ENCODE assay signal across 22 cellular contexts in genomic region chr5:142571351-142571750, GRCh38.
"Had no signal": no experiment of that assay in that cellular context is flagged by ENCODE, and none has a peak within 500 bp of the region (broad histone marks: within the 10 kb centered on the region; RNA-seq: fewer than 3 reads in every experiment).

No MANE protein-coding gene starts in this region.

- H3K36me3 ChIP-seq: cardiac muscle cell, right lobe of liver, stomach, suprapubic skin, tibial nerve, uterus had no signal

- H3K27me3 Mint-ChIP-seq: activated CD4-positive, alpha-beta T cell treated with anti-CD3 and anti-CD28 coated beads for 36 hours had no signal

- H3K9me3 Mint-ChIP-seq: activated B cell treated with CpG ODN at 0.5 μM for 24 hours; activated naive CD4-positive, alpha-beta T cell treated with anti-CD3 and anti-CD28 coated beads for 36 hours; activated naive CD8-positive, alpha-beta T cell treated with anti-CD3 and anti-CD28 coated beads, Interleukin-2, amount 50 U/mL, for 24 hours; stimulated activated effector memory CD8-positive, alpha-beta T cell treated with anti-CD3 and anti-CD28 coated beads, Interleukin-12 subunit alpha, Interleukin-12 subunit beta, amount 100 ng/mL, for 72 hours had no signal

- H3K4me3 ChIP-seq: cardiac muscle cell, mucosa of descending colon, right lobe of liver, skin epidermis, stomach, suprapubic skin, tibial nerve, uterus had no signal

- H3K36me3 Mint-ChIP-seq: stimulated activated effector memory CD8-positive, alpha-beta T cell treated with anti-CD3 and anti-CD28 coated beads, Interleukin-12 subunit alpha, Interleukin-12 subunit beta, amount 100 ng/mL, for 72 hours had no signal

- H3K4me3 Mint-ChIP-seq: activated B cell treated with CpG ODN at 0.5 μM for 24 hours; activated CD4-positive, alpha-beta T cell treated with anti-CD3 and anti-CD28 coated beads for 36 hours; activated naive CD4-positive, alpha-beta T cell treated with anti-CD3 and anti-CD28 coated beads for 36 hours; activated naive CD8-positive, alpha-beta T cell treated with anti-CD3 and anti-CD28 coated beads, Interleukin-2, amount 50 U/mL, for 24 hours; stimulated activated effector memory CD8-positive, alpha-beta T cell treated with anti-CD3 and anti-CD28 coated beads, Interleukin-12 subunit alpha, Interleukin-12 subunit beta, amount 100 ng/mL, for 72 hours had no signal

- H3K27me3 ChIP-seq: cardiac muscle cell, foreskin keratinocyte, right lobe of liver, stomach, suprapubic skin, tibial nerve, uterus had no signal

- H3K27ac Mint-ChIP-seq: activated B cell treated with CpG ODN at 0.5 μM for 24 hours; activated CD4-positive, alpha-beta T cell treated with anti-CD3 and anti-CD28 coated beads for 36 hours; activated naive CD4-positive, alpha-beta T cell treated with anti-CD3 and anti-CD28 coated beads for 36 hours; activated naive CD8-positive, alpha-beta T cell treated with anti-CD3 and anti-CD28 coated beads, Interleukin-2, amount 50 U/mL, for 24 hours; stimulated activated effector memory CD8-positive, alpha-beta T cell treated with anti-CD3 and anti-CD28 coated beads, Interleukin-12 subunit alpha, Interleukin-12 subunit beta, amount 100 ng/mL, for 72 hours had no signal

- H3K9me3 ChIP-seq: mucosa of descending colon, right lobe of liver, stomach, suprapubic skin, tibial nerve, uterus had no signal

- DNase-seq: activated B cell treated with CpG ODN at 0.5 μM for 24 hours; activated CD4-positive, alpha-beta T cell treated with anti-CD3 and anti-CD28 coated beads for 36 hours; activated CD4-positive, alpha-beta T cell treated with anti-CD3 and anti-CD28 coated beads, Interleukin-2, amount 50 U/mL, for 48 hours; activated CD8-positive, alpha-beta memory T cell treated with anti-CD3 and anti-CD28 coated beads, Interleukin-2, amount 50 U/mL, for 48 hours; activated naive CD4-positive, alpha-beta T cell treated with anti-CD3 and anti-CD28 coated beads for 36 hours; activated naive CD8-positive, alpha-beta T cell treated with anti-CD3 and anti-CD28 coated beads, Interleukin-2, amount 50 U/mL, for 24 hours; activated T-cell treated with anti-CD3 and anti-CD28 coated beads, Interleukin-2, amount 50 U/mL, for 48 hours; foreskin keratinocyte; left colon; mesenchymal stem cell; mucosa of descending colon; occipital lobe; right lobe of liver; stimulated activated CD4-positive, alpha-beta T cell treated with anti-CD3 and anti-CD28 coated beads, Interleukin-2, amount 100 ng/mL, for 24 hours; stomach; T-helper 2 cell; uterus had no signal

- H3K27ac ChIP-seq: cardiac muscle cell, foreskin keratinocyte, right lobe of liver, skin epidermis, stomach, suprapubic skin, tibial nerve, uterus had no signal

- H3K4me1 Mint-ChIP-seq: activated B cell treated with CpG ODN at 0.5 μM for 24 hours; activated naive CD8-positive, alpha-beta T cell treated with anti-CD3 and anti-CD28 coated beads, Interleukin-2, amount 50 U/mL, for 24 hours had no signal

- H3K4me1 ChIP-seq: foreskin keratinocyte, right lobe of liver, suprapubic skin, uterus had no signal
